8 cellular contexts compared by ENCODE assay signal in genomic region chr9:135157856-135158571, GRCh38.
"Had no signal": no experiment of that assay in that cellular context is flagged by ENCODE, and none has a peak within 500 bp of the region (broad histone marks: within the 10 kb centered on the region; RNA-seq: fewer than 3 reads in every experiment).

No MANE protein-coding gene starts in this region.

- H3K4me2 ChIP-seq: GM23338 had no signal

- H2AFZ ChIP-seq: GM23338 had no signal

- DNase-seq: H9, HCEC 1CT, KBM-7 had no signal

- FAIRE-seq: H1, H54, HepG2 had no signal

- H3K4me3 ChIP-seq: GM23338 had no signal

- H3K27ac ChIP-seq: HL-60 had no signal
